In the genomic region with DNA sequence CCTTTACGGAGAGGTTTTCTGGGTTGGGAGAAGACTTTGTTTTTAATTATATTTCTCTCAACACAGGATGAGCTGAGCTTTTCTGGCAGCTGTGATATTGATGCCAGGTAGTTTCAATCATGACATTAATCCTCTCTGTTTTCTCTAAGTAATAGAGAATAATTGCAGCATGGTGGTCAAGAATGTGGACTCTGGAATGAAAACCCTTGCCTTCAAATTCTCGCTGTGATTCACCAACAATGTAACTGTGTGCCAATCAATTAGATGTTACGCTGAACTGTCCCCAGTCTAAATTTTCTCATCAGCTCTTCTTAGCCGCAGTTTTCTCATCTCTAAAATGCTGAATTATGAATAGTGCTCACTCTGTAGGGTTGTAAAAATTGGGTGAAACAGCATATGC, we compare ENCODE assay signal across 19 cellular contexts.
"Had no signal": no experiment of that assay in that cellular context is flagged by ENCODE, and none has a peak within 500 bp of the region (broad histone marks: within the 10 kb centered on the region; RNA-seq: fewer than 3 reads in every experiment).

No MANE protein-coding gene starts in this region.

- ATAC-seq: left ventricle myocardium superior had no signal

- H3K27me3 ChIP-seq: adrenal gland, cardiac muscle cell, right atrium auricular region had no signal

- H3K4me1 Mint-ChIP-seq: activated CD4-positive, alpha-beta memory T cell treated with anti-CD3 and anti-CD28 coated beads, Interleukin-2, amount 10 ng/mL, durations not matched to agents 7 days and 5 days; memory B cell; nephron had no signal

- H3K4me3 ChIP-seq: adrenal gland, cardiac muscle cell, right atrium auricular region, skin epidermis had no signal

- H3K27ac Mint-ChIP-seq: activated CD4-positive, alpha-beta memory T cell treated with anti-CD3 and anti-CD28 coated beads, Interleukin-2, amount 10 ng/mL, durations not matched to agents 7 days and 5 days; activated naive CD4-positive, alpha-beta T cell treated with anti-CD3 and anti-CD28 coated beads, Interleukin-2, amount 50 U/mL, for 24 hours; activated T-cell treated with anti-CD3 and anti-CD28 coated beads, Interleukin-2, amount 50 U/mL, for 24 hours; memory B cell; nephron; progenitor cell of endocrine pancreas; T-helper 1 cell treated with Interleukin-12 subunit alpha and Interleukin-12 subunit beta and Interleukin-4 antibody, amounts not matched to agents 30 μg/mL and 1 μg/mL, for 36 hours; type B pancreatic cell had no signal

- H3K36me3 Mint-ChIP-seq: activated naive CD4-positive, alpha-beta T cell treated with anti-CD3 and anti-CD28 coated beads, Interleukin-2, amount 50 U/mL, for 24 hours; type B pancreatic cell had no signal

- H3K4me3 Mint-ChIP-seq: activated CD4-positive, alpha-beta memory T cell treated with anti-CD3 and anti-CD28 coated beads, Interleukin-2, amount 10 ng/mL, durations not matched to agents 7 days and 5 days; activated naive CD4-positive, alpha-beta T cell treated with anti-CD3 and anti-CD28 coated beads, Interleukin-2, amount 50 U/mL, for 24 hours; activated T-cell treated with anti-CD3 and anti-CD28 coated beads, Interleukin-2, amount 50 U/mL, for 24 hours; memory B cell; nephron; T-helper 1 cell treated with Interleukin-12 subunit alpha and Interleukin-12 subunit beta and Interleukin-4 antibody, amounts not matched to agents 30 μg/mL and 1 μg/mL, for 36 hours; type B pancreatic cell had no signal

- H3K9me3 Mint-ChIP-seq: activated naive CD4-positive, alpha-beta T cell treated with anti-CD3 and anti-CD28 coated beads, Interleukin-2, amount 50 U/mL, for 24 hours; T-helper 1 cell treated with Interleukin-12 subunit alpha and Interleukin-12 subunit beta and Interleukin-4 antibody, amounts not matched to agents 30 μg/mL and 1 μg/mL, for 36 hours had no signal

- H3K27ac ChIP-seq: adrenal gland, cardiac muscle cell, right atrium auricular region, skin epidermis had no signal

- H3K36me3 ChIP-seq: adrenal gland, cardiac muscle cell, right atrium auricular region had no signal

- DNase-seq: activated CD4-positive, alpha-beta memory T cell treated with anti-CD3 and anti-CD28 coated beads, Interleukin-2, amount 10 ng/mL, durations not matched to agents 7 days and 5 days; activated CD4-positive, alpha-beta T cell treated with anti-CD3 and anti-CD28 coated beads for 4 hours; activated T-cell treated with anti-CD3 and anti-CD28 coated beads, Interleukin-2, amount 50 U/mL, for 24 hours; adrenal gland; left ventricle myocardium superior; occipital lobe; stimulated activated CD4-positive, alpha-beta T cell treated with anti-CD3 and anti-CD28 coated beads, Interleukin-15, amount 100 ng/mL, for 24 hours; stimulated activated CD4-positive, alpha-beta T cell treated with anti-CD3 and anti-CD28 coated beads, Interleukin-4, amount 100 ng/mL, for 1 hour; stimulated activated naive CD4-positive, alpha-beta T cell; substantia nigra had no signal

- H3K4me1 ChIP-seq: adrenal gland, right atrium auricular region had no signal

- H3K9me3 ChIP-seq: adrenal gland, right atrium auricular region had no signal

- H3K27me3 Mint-ChIP-seq: activated naive CD4-positive, alpha-beta T cell treated with anti-CD3 and anti-CD28 coated beads, Interleukin-2, amount 50 U/mL, for 24 hours; activated T-cell treated with anti-CD3 and anti-CD28 coated beads, Interleukin-2, amount 50 U/mL, for 24 hours had no signal
